ENCODE assay signal across 18 cellular contexts in the genomic region with DNA sequence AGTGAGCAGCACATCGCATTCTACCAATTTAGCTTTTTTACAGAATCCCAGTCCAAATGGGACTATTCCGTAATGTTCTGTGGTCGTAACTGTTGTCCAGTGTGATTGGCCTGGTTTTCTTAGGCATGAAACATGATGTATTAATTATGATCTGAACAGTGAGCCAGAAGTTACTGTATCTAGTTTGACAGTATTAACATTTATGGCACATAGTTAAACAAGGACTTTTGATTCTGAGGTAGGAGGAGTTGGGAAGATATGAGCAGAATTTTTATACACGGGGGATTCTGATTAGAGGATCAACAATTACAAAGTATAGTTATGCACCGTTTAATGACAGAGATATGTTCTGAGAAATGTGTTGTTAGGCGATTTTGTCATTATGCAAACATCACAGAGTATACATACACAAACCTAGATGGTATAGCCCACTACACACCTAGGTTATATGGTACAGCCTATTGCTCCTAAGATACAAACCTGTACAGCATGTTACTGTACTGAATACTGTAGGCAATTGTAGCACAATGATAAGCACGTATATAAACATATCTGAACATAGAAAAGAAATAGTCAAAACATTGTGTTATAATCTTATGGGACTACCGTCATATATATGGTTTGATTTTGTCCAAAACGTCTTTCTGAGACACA.
A peak's percentile ranks its signal among the peaks of the same experiment; 100 is the strongest.
DNase-seq lines count a peak whose midpoint lies in the region; ATAC-seq, FAIRE-seq and TF ChIP-seq lines count a peak whose summit lies in the region.
"Had no signal": no experiment of that assay in that cellular context is flagged by ENCODE, and none has a peak within 500 bp of the region (broad histone marks: within the 10 kb centered on the region; RNA-seq: fewer than 3 reads in every experiment).

No MANE protein-coding gene starts in this region.

- H3K27ac ChIP-seq in hepatocyte (peak overlapping the region; percentile 9), mucosa of rectum (ENCODE audit: low read depth in 2 of 2, low read length in 2 of 2) (peak overlapping the region; percentile 56)

- no peak for TF ChIP-seq CTCF in hepatocyte (IDR thresholded peaks at IDR 0.05; ENCODE audit: poor library complexity)

- H3K9me3 ChIP-seq in hepatocyte (ENCODE audit: low read depth) (no peaks in the 10 kb centered on the region), mucosa of rectum (ENCODE audit: control insufficient read depth in 2 of 2, low read length in 2 of 2) (no peaks in the 10 kb centered on the region)
- H3K9me3 ChIP-seq: Caco-2 had no signal

- no peak overlapping the region for H2AFZ ChIP-seq in hepatocyte

- FAIRE-seq in colon (lab: Jason Lieb, UNC) (peak; percentile 18), urothelium cell line (lab: Jason Lieb, UNC) (peak; percentile 58)
- FAIRE-seq: G401.6, GM19239, H54 had no signal

- H3K4me2 ChIP-seq in hepatocyte: no peak overlapping the region

- DNase-seq in hepatocyte (ENCODE audit: low spot score) (no peak), urothelium cell line (ENCODE audit: low spot score) (no peak), NCI-H524 treated with DMSO at 0.1 percent for 48 hours (lab: John Stamatoyannopoulos, UW) (no peak), NCI-H446 (lab: John Stamatoyannopoulos, UW) (no peak)
- DNase-seq: C1 segment of cervical spinal cord; Caco-2; CD8-positive, alpha-beta T cell; DMS153; DND-41; GOT3; HCEC 1CT had no signal

- H3K4me3 ChIP-seq in hepatocyte: no peak overlapping the region
- no peak overlapping the region for H3K4me3 ChIP-seq in mucosa of rectum (ENCODE audit: low read length in 2 of 2)

- H4K20me1 ChIP-seq in hepatocyte (ENCODE audit: insufficient read depth, poor library complexity, severe bottlenecking): no peaks in the 10 kb centered on the region

- no peak overlapping the region for H3K9ac ChIP-seq in mucosa of rectum (ENCODE audit: low read depth in 1 of 2, low read length in 2 of 2)

- H3K4me1 ChIP-seq in hepatocyte (ENCODE audit: insufficient read depth) (no peaks in the 10 kb centered on the region), mucosa of rectum (ENCODE audit: control insufficient read depth in 2 of 2, insufficient read depth in 2 of 2, low read length in 2 of 2) (peaks cover 4 to 14% of the 10 kb centered on the region in 2 donors)

- no peaks in the 10 kb centered on the region for H3K79me2 ChIP-seq in hepatocyte

- ATAC-seq in HG02678 (IDR thresholded peaks at IDR 0.05; ENCODE audit: unreplicated experiment) (no peak), HG03175 (IDR thresholded peaks at IDR 0.05; ENCODE audit: unreplicated experiment) (no peak)
- ATAC-seq: CD8-positive, alpha-beta T cell had no signal

- H3K9me2 ChIP-seq in hepatocyte (replicated peaks; ENCODE audit: insufficient read depth): no peaks in the 10 kb centered on the region

- 81% methylated on average over 9 of the region's 9 CpGs for WGBS in hepatocyte (ENCODE audit: low lambda C conversion rate, missing lambda C conversion rate)

- H3K36me3 ChIP-seq in hepatocyte (replicated peaks; ENCODE audit: insufficient read depth, low read depth) (no peaks in the 10 kb centered on the region), mucosa of rectum (ENCODE audit: control insufficient read depth in 2 of 2, insufficient read depth in 2 of 2, low read length in 2 of 2) (no peaks in the 10 kb centered on the region)

- H3K27me3 ChIP-seq in hepatocyte: peaks cover 4% of the 10 kb centered on the region
- no peaks in the 10 kb centered on the region for H3K27me3 ChIP-seq in mucosa of rectum (ENCODE audit: control insufficient read depth in 2 of 2, insufficient read depth in 2 of 2, low read length in 2 of 2)
